In the genomic region with DNA sequence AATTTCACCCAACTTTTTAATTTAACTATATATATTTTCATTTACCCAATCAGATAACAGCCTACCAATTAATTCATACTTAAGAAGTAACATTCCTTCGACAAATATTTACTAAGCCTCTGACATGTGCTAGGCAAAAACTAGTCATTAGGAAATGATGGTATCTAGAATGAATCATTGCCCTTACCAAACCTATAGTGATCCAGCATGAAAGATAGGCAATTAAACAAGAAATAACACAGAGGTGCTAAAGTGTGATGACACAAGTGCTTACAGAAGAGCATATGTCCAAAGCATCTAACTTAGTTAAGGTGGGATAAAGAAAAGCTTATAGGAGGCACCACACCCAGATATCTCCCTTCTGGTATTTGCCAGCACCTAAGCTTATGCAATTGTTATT, we compare ENCODE assay signal across 18 cellular contexts.
"Had no signal": no experiment of that assay in that cellular context is flagged by ENCODE, and none has a peak within 500 bp of the region (broad histone marks: within the 10 kb centered on the region; RNA-seq: fewer than 3 reads in every experiment).

No MANE protein-coding gene starts in this region.

- H3K4me2 ChIP-seq: neural progenitor cell had no signal

- H2AFZ ChIP-seq: neural progenitor cell, parathyroid adenoma had no signal

- ATAC-seq: activated naive CD4-positive, alpha-beta T cell treated with anti-CD3 and anti-CD28 coated beads, Interleukin-2, amount 50 U/mL, for 72 hours; left cardiac atrium; lower lobe of right lung had no signal

- H3K9me3 ChIP-seq: colonic mucosa, lower lobe of right lung, stomach, thoracic aorta had no signal

- H3K4me3 ChIP-seq: cardiac muscle cell, colonic mucosa, lower lobe of right lung, neural progenitor cell, skin epidermis, stomach, thoracic aorta had no signal

- H3K4me1 ChIP-seq: colonic mucosa, neural progenitor cell, parathyroid adenoma had no signal

- DNase-seq: activated CD4-positive, alpha-beta T cell treated with anti-CD3 and anti-CD28 coated beads, Interleukin-2, amount 50 U/mL, for 4 hours; activated effector memory CD4-positive, alpha-beta T cell treated with Interleukin-2 at 50 U/mL for 16 hours; activated T-cell treated with anti-CD3 and anti-CD28 coated beads, Interleukin-2, amount 50 U/mL, for 24 hours; anterior cingulate cortex; colonic mucosa; effector CD8-positive, alpha-beta T cell; hypothalamus; left cardiac atrium; lower lobe of right lung; midbrain; stomach; T-helper 2 cell had no signal

- H3K79me2 ChIP-seq: parathyroid adenoma had no signal

- H3K4me3 Mint-ChIP-seq: activated T-cell treated with anti-CD3 and anti-CD28 coated beads, Interleukin-2, amount 50 U/mL, for 24 hours; neural progenitor cell had no signal

- H3K9me3 Mint-ChIP-seq: activated naive CD4-positive, alpha-beta T cell treated with anti-CD3 and anti-CD28 coated beads, Interleukin-2, amount 50 U/mL, for 72 hours; activated T-cell treated with anti-CD3 and anti-CD28 coated beads, Interleukin-2, amount 50 U/mL, for 24 hours; neural progenitor cell had no signal

- H3K27ac ChIP-seq: cardiac muscle cell, colonic mucosa, lower lobe of right lung, neural progenitor cell, parathyroid adenoma, skin epidermis, stomach, thoracic aorta had no signal

- H3K27ac Mint-ChIP-seq: activated naive CD4-positive, alpha-beta T cell treated with anti-CD3 and anti-CD28 coated beads, Interleukin-2, amount 50 U/mL, for 72 hours; activated T-cell treated with anti-CD3 and anti-CD28 coated beads, Interleukin-2, amount 50 U/mL, for 24 hours; neural progenitor cell had no signal

- H3K9ac ChIP-seq: neural progenitor cell, parathyroid adenoma had no signal

- H3K36me3 Mint-ChIP-seq: activated naive CD4-positive, alpha-beta T cell treated with anti-CD3 and anti-CD28 coated beads, Interleukin-2, amount 50 U/mL, for 72 hours; neural progenitor cell had no signal

- H3K27me3 ChIP-seq: cardiac muscle cell, colonic mucosa, neural progenitor cell, stomach had no signal

- H3K36me3 ChIP-seq: cardiac muscle cell, colonic mucosa, lower lobe of right lung, neural progenitor cell, stomach, thoracic aorta had no signal

- H3K27me3 Mint-ChIP-seq: activated T-cell treated with anti-CD3 and anti-CD28 coated beads, Interleukin-2, amount 50 U/mL, for 24 hours had no signal
